8 cellular contexts compared by ENCODE assay signal in the genomic region with DNA sequence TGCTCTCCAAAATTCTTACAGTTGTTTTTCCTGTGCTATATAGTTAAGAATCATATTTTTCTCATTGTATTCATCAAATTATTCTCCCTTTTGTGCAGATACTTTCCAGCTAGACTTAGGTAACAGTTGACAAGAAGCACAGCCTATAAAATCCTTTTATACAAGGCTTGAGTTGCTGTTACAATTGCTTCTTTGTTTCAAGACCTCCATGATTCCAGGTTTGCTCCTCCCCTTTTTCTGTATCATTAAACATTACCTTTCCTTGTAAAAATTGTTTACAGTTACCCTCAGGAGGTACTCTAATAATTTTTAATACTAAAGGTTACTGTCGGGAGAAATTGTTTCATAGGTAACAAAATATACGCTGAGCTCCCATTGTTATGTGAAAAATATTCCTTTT.
"Had no signal": no experiment of that assay in that cellular context is flagged by ENCODE, and none has a peak within 500 bp of the region (broad histone marks: within the 10 kb centered on the region; RNA-seq: fewer than 3 reads in every experiment).

No MANE protein-coding gene starts in this region.

- H3K4me2 ChIP-seq: GM23338 had no signal

- DNase-seq: H9, HCEC 1CT, HFFc6, IMR-90, KG1 had no signal

- ATAC-seq: GM23338, K562 had no signal

- H3K27ac ChIP-seq: HL-60 had no signal

- H3K4me3 ChIP-seq: GM23338, K562 had no signal

- H2AFZ ChIP-seq: GM23338 had no signal
